15 cellular contexts compared by ENCODE assay signal in genomic region chr1:9361630-9362256, GRCh38.
A peak's percentile ranks its signal among the peaks of the same experiment; 100 is the strongest.
DNase-seq lines count a peak whose midpoint lies in the region; ATAC-seq, FAIRE-seq and TF ChIP-seq lines count a peak whose summit lies in the region.
"Had no signal": no experiment of that assay in that cellular context is flagged by ENCODE, and none has a peak within 500 bp of the region (broad histone marks: within the 10 kb centered on the region; RNA-seq: fewer than 3 reads in every experiment).

No MANE protein-coding gene starts in this region.

- DNase-seq in OCI-LY7 (ENCODE audit: low spot score) (no peak), endothelial cell of umbilical vein (ENCODE audit: low read depth, low spot score) (no peak), neuronal stem cell (ENCODE audit: low spot score) (no peak), uterus (no peak), NCI-H2029 treated with DMSO at 0.1 percent for 48 hours (lab: John Stamatoyannopoulos, UW) (no peak), activated gamma-delta T cell treated with Interleukin-2 at 50 U/mL for 16 hours (no peak)
- DNase-seq: activated CD4-positive, alpha-beta T cell treated with anti-CD3 and anti-CD28 coated beads for 4 hours; effector CD8-positive, alpha-beta T cell; foreskin melanocyte; NCI-H2029; NCI-H526 treated with DMSO at 0.1 percent for 48 hours; SK-N-SH had no signal

- POLR2A ChIA-PET in OCI-LY7 (lab: Charles Lee) (interaction anchor here (1.3 kb wide), 1 partner anchor 12 kb away, joined by 3 read pairs; no protein-coding TSS in a partner anchor), endothelial cell of umbilical vein (lab: Charles Lee) (no interaction called here)

- H3K79me1 ChIP-seq in neuronal stem cell (ENCODE audit: low read depth, low read length) = no peaks in the 10 kb centered on the region

- no peaks in the 10 kb centered on the region for H3K9me1 ChIP-seq in endothelial cell of umbilical vein (replicated peaks; ENCODE audit: control insufficient read depth, extremely low read depth, insufficient read depth, low read length)

- intact Hi-C loops in OCI-LY7 (cut with micrococcal nuclease; ENCODE audit: unreplicated experiment) = no loop called here
- intact Hi-C loops in endothelial cell of umbilical vein (cut with micrococcal nuclease) = no loop called here
- intact Hi-C loops in uterus (cut with DNase I; ENCODE audit: low total_unique reads) = no loop called here

- TF ChIP-seq POLR2A in endothelial cell of umbilical vein (IDR thresholded peaks at IDR 0.05; ENCODE audit: low read depth, low read length) (no peak), uterus (IDR thresholded peaks at IDR 0.05) (no peak)

- peak overlapping the region; percentile 89 for H2AK5ac ChIP-seq in neuronal stem cell (ENCODE audit: low read depth, low read length)

- no peak overlapping the region for H3K23ac ChIP-seq in neuronal stem cell (ENCODE audit: low read depth, low read length, poor library complexity)

- no peak for ATAC-seq in GM18870 (IDR thresholded peaks at IDR 0.05; ENCODE audit: unreplicated experiment)

- H3K79me2 ChIP-seq in OCI-LY7 (ENCODE audit: insufficient read depth, low read depth, low read length) (no peaks in the 10 kb centered on the region; the same call in 1 of the 2 replicates), endothelial cell of umbilical vein (ENCODE audit: control insufficient read depth, insufficient read depth, low read length) (peaks cover 67% of the 10 kb centered on the region)

- no peak overlapping the region for H3K4me3 ChIP-seq in OCI-LY7 (ENCODE audit: low read depth, low read length, poor library complexity, severe bottlenecking)
- no peak overlapping the region for H3K4me3 ChIP-seq in endothelial cell of umbilical vein (replicated peaks in 1 of 3; ENCODE audit: insufficient read depth in 1 of 3, low read depth in 1 of 3, low read length in 3 of 3)
- H3K4me3 ChIP-seq in neuronal stem cell (ENCODE audit: low read length in 2 of 2) = no peak overlapping the region
- H3K4me3 ChIP-seq in uterus = no peak overlapping the region
- H3K4me3 ChIP-seq: breast epithelium had no signal

- H3K18ac ChIP-seq in neuronal stem cell (ENCODE audit: low read length) = peak overlapping the region; percentile 3

- H3K4me1 ChIP-seq in OCI-LY7 (ENCODE audit: insufficient read depth, low read length, poor library complexity, severe bottlenecking) (peaks cover 22% of the 10 kb centered on the region), endothelial cell of umbilical vein (ENCODE audit: control insufficient read depth, extremely low read depth, insufficient read depth, low read length) (peaks cover 17% of the 10 kb centered on the region), neuronal stem cell (ENCODE audit: control insufficient read depth in 2 of 2, insufficient read depth in 1 of 2, low read depth in 1 of 2, low read length in 2 of 2) (no peaks in the 10 kb centered on the region), uterus (peaks cover 5% of the 10 kb centered on the region in 2 donors)
- H3K4me1 ChIP-seq: breast epithelium had no signal

- BruUV-seq in OCI-LY7 (replicated peaks; lab: Mats Ljungman, UMichigan) (no TSS peak), endothelial cell of umbilical vein (replicated peaks; lab: Mats Ljungman, UMichigan) (no TSS peak)

- no peak overlapping the region for H2BK15ac ChIP-seq in neuronal stem cell (ENCODE audit: low read length)

- peak; percentile 46 for FAIRE-seq in endothelial cell of umbilical vein (lab: Jason Lieb, UNC)
- FAIRE-seq: GM18507 had no signal

- H3K14ac ChIP-seq in neuronal stem cell (ENCODE audit: low read length) = peak overlapping the region; percentile 56

- no peak overlapping the region for H4K8ac ChIP-seq in neuronal stem cell (ENCODE audit: low read depth, low read length)

- H3K27me3 ChIP-seq in endothelial cell of umbilical vein (ENCODE audit: control insufficient read depth in 2 of 2, insufficient read depth in 2 of 2, low read length in 2 of 2) (no peaks in the 10 kb centered on the region), neuronal stem cell (ENCODE audit: control insufficient read depth in 3 of 3, insufficient read depth in 3 of 3, low read depth in 1 of 3, low read length in 3 of 3) (peaks cover 0 to 13% (median 0%) of the 10 kb centered on the region in 3 experiments), uterus (no peaks in the 10 kb centered on the region)
- H3K27me3 ChIP-seq: breast epithelium had no signal

- H2AFZ ChIP-seq in OCI-LY7 (ENCODE audit: low read length) = no peak overlapping the region
- H2AFZ ChIP-seq in endothelial cell of umbilical vein (ENCODE audit: low read depth, low read length) = no peak overlapping the region
- H2AFZ ChIP-seq in neuronal stem cell (ENCODE audit: low read length) = no peak overlapping the region

- no peak overlapping the region for H2BK5ac ChIP-seq in neuronal stem cell (ENCODE audit: low read length)

- H3K4ac ChIP-seq in neuronal stem cell (ENCODE audit: low read length) = no peak overlapping the region

- H4K91ac ChIP-seq in neuronal stem cell (ENCODE audit: low read depth, low read length, poor library complexity) = no peak overlapping the region

- no peaks in the 10 kb centered on the region for H4K20me1 ChIP-seq in OCI-LY7 (ENCODE audit: insufficient read depth, low read length)
- H4K20me1 ChIP-seq in endothelial cell of umbilical vein (replicated peaks; ENCODE audit: control insufficient read depth, extremely low read depth, insufficient read depth, low read length) = no peaks in the 10 kb centered on the region

- H3K9me2 ChIP-seq in OCI-LY7 (ENCODE audit: insufficient read depth, low read length) = no peaks in the 10 kb centered on the region
- H3K9me2 ChIP-seq: SK-N-SH had no signal

- no peak for TF ChIP-seq CTCF in OCI-LY7 (conservative IDR thresholded peaks at IDR 0.05; ENCODE audit: low read length)
- no peak for TF ChIP-seq CTCF in endothelial cell of umbilical vein (IDR thresholded peaks at IDR 0.05; ENCODE audit: extremely low read depth in 1 of 2, insufficient read depth in 1 of 2, low read depth in 1 of 2, low read length in 2 of 2)
- TF ChIP-seq CTCF in uterus (IDR thresholded peaks at IDR 0.05) = no peak

- no peak overlapping the region for H2BK120ac ChIP-seq in neuronal stem cell (ENCODE audit: low read depth, low read length)

- CTCF ChIA-PET in OCI-LY7 (lab: Charles Lee; ENCODE audit: unreplicated experiment) (no interaction called here), endothelial cell of umbilical vein (lab: Charles Lee) (interaction anchor here (0.9 to 1.8 kb wide), 2 partner anchors 36 to 40 kb away, joined by 3 to 5 read pairs; no protein-coding TSS in a partner anchor)

- no CpG with 5 or more reads among the region's 14 CpGs for WGBS in neuronal stem cell (ENCODE audit: extremely low coverage in 2 of 2, insufficient read length in 2 of 2, insufficient replicate concordance in 1 of 2), 2 donors

- no peak overlapping the region for H3K27ac ChIP-seq in OCI-LY7 (ENCODE audit: low read depth, low read length, poor library complexity, severe bottlenecking)
- no peak overlapping the region for H3K27ac ChIP-seq in endothelial cell of umbilical vein (ENCODE audit: insufficient read depth, low read depth, low read length)
- H3K27ac ChIP-seq in neuronal stem cell (replicated peaks; ENCODE audit: low read length) = no peak overlapping the region
- H3K27ac ChIP-seq in uterus = peak overlapping the region; percentile 53 to 58

- dilution Hi-C loops in endothelial cell of umbilical vein (cut with MboI; ENCODE audit: extremely low pct_ligation_motif_present, low sequenced_read_pairs) = no loop called here

- no peaks in the 10 kb centered on the region for H3K9me3 ChIP-seq in OCI-LY7 (ENCODE audit: low read length)
- no peaks in the 10 kb centered on the region for H3K9me3 ChIP-seq in endothelial cell of umbilical vein (replicated peaks; ENCODE audit: control insufficient read depth, insufficient read depth, low read length)
- no peaks in the 10 kb centered on the region for H3K9me3 ChIP-seq in neuronal stem cell (replicated peaks in 1 of 2; ENCODE audit: control insufficient read depth in 2 of 2, insufficient read depth in 1 of 2, low read depth in 1 of 2, low read length in 2 of 2)
- no peaks in the 10 kb centered on the region for H3K9me3 ChIP-seq in uterus
- H3K9me3 ChIP-seq: breast epithelium, SK-N-SH had no signal

- H2BK12ac ChIP-seq in neuronal stem cell (ENCODE audit: low read length) = no peak overlapping the region

- H3K4me2 ChIP-seq in OCI-LY7 (ENCODE audit: low read length) = peak overlapping the region; percentile 59
- no peak overlapping the region for H3K4me2 ChIP-seq in endothelial cell of umbilical vein (ENCODE audit: insufficient read depth, low read length)
- no peak overlapping the region for H3K4me2 ChIP-seq in neuronal stem cell (ENCODE audit: insufficient read depth, low read length, poor library complexity, severe bottlenecking)
- H3K4me2 ChIP-seq: SK-N-SH had no signal

- peaks cover 2% of the 10 kb centered on the region; the same call in 1 of the 2 replicates for H3K36me3 ChIP-seq in OCI-LY7 (ENCODE audit: insufficient read depth, low read length)
- H3K36me3 ChIP-seq in endothelial cell of umbilical vein (ENCODE audit: control insufficient read depth in 2 of 2, extremely low read depth in 1 of 2, insufficient read depth in 2 of 2, low read length in 2 of 2) = peaks cover 0 to 33% of the 10 kb centered on the region in 2 experiments
- peaks cover 0 to 2% of the 10 kb centered on the region in 2 donors for H3K36me3 ChIP-seq in neuronal stem cell (replicated peaks in 1 of 2; ENCODE audit: control insufficient read depth in 2 of 2, insufficient read depth in 2 of 2, low read length in 2 of 2)
- H3K36me3 ChIP-seq in uterus = no peaks in the 10 kb centered on the region
- H3K36me3 ChIP-seq: breast epithelium had no signal

- H3K9ac ChIP-seq in endothelial cell of umbilical vein (replicated peaks; ENCODE audit: extremely low read depth, insufficient read depth, low read length) (no peak overlapping the region), neuronal stem cell (ENCODE audit: low read depth, low read length, poor library complexity) (no peak overlapping the region)
- H3K9ac ChIP-seq: SK-N-SH had no signal

TF ChIP-seq in endothelial cell of umbilical vein, 7 proteins besides CTCF, POLR2A, EP300 and RAD21:
- TF ChIP-seq EZH2 (IDR thresholded peaks at IDR 0.05; ENCODE audit: borderline replicate concordance, low read depth, low read length, severe bottlenecking) = no peak
- no peak for TF ChIP-seq POLR2AphosphoS5 (IDR thresholded peaks at IDR 0.05; ENCODE audit: insufficient read depth, low read depth, low read length)
- TF ChIP-seq, protein P1, sequence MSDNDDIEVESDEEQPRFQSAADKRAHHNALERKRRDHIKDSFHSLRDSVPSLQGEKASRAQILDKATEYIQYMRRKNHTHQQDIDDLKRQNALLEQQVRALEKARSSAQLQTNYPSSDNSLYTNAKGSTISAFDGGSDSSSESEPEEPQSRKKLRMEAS (IDR thresholded peaks at IDR 0.05; ENCODE audit: insufficient read depth, insufficient read length) = no peak
- TF ChIP-seq MYC (IDR thresholded peaks at IDR 0.05; ENCODE audit: low read depth, low read length) = no peak
- TF ChIP-seq GATA2 (IDR thresholded peaks at IDR 0.05; ENCODE audit: insufficient read depth, insufficient read length, low read depth, low read length) = no peak
- TF ChIP-seq FOS (IDR thresholded peaks at IDR 0.05; ENCODE audit: borderline replicate concordance, insufficient read depth, low read length) = no peak
- TF ChIP-seq JUN (IDR thresholded peaks at IDR 0.05; ENCODE audit: borderline replicate concordance, insufficient read depth, insufficient read length, low read depth) = no peak

Comparison
In these comparisons a context has a peak if more than half of its experiments do, and no peak if none do; other contexts are left out.
1. H3K27ac ChIP-seq: peak in uterus (2 of 2); none in OCI-LY7 (single experiment), endothelial cell of umbilical vein (single experiment) and neuronal stem cell (single experiment).